ENCODE assay signal across 9 cellular contexts in genomic region chr3:30625541-30626438, GRCh38. TPM values are rescaled to one million over a fixed set of nuclear protein-coding genes. Genes with fewer than 3 reads are reported as not detected.
DNase-seq lines count a peak whose midpoint lies in the region; ATAC-seq, FAIRE-seq and TF ChIP-seq lines count a peak whose summit lies in the region.
"Had no signal": no experiment of that assay in that cellular context is flagged by ENCODE, and none has a peak within 500 bp of the region (broad histone marks: within the 10 kb centered on the region; RNA-seq: fewer than 3 reads in every experiment).

No MANE protein-coding gene starts in this region.

- H3K4me3 Mint-ChIP-seq in activated CD8-positive, alpha-beta T cell treated with anti-CD3 and anti-CD28 coated beads, Interleukin-2, amount 10 ng/mL, durations not matched to agents 7 days and 5 days = no peak overlapping the region

- no peak for ATAC-seq in activated CD8-positive, alpha-beta T cell treated with anti-CD3 and anti-CD28 coated beads, Interleukin-2, amount 10 ng/mL, durations not matched to agents 7 days and 5 days
- ATAC-seq in GM21786 (IDR thresholded peaks at IDR 0.05; ENCODE audit: unreplicated experiment) (no peak), HG02798 (IDR thresholded peaks at IDR 0.05; ENCODE audit: poor library complexity, unreplicated experiment) (no peak)

- no peak for TF ChIP-seq POLR2A in GM12892 (IDR thresholded peaks at IDR 0.05; ENCODE audit: low read depth, low read length)

- peak overlapping the region; percentile 68 for H3K27ac Mint-ChIP-seq in activated CD8-positive, alpha-beta T cell treated with anti-CD3 and anti-CD28 coated beads, Interleukin-2, amount 10 ng/mL, durations not matched to agents 7 days and 5 days

- no peak for TF ChIP-seq CTCF in foreskin fibroblast (IDR thresholded peaks at IDR 0.05; ENCODE audit: low read depth, low read length)

- FAIRE-seq in GM12892 (lab: Jason Lieb, UNC) = no peak

- H3K4me3 ChIP-seq in foreskin fibroblast (ENCODE audit: low read depth in 1 of 2, low read length in 2 of 2) (no peak overlapping the region), skeletal muscle cell (ENCODE audit: low read depth, low read length) (no peak overlapping the region)

- H3K9me3 Mint-ChIP-seq in activated CD8-positive, alpha-beta T cell treated with anti-CD3 and anti-CD28 coated beads, Interleukin-2, amount 10 ng/mL, durations not matched to agents 7 days and 5 days (ENCODE audit: insufficient read depth) = no peaks in the 10 kb centered on the region

- peaks cover 91% of the 10 kb centered on the region for H3K4me1 Mint-ChIP-seq in activated CD8-positive, alpha-beta T cell treated with anti-CD3 and anti-CD28 coated beads, Interleukin-2, amount 10 ng/mL, durations not matched to agents 7 days and 5 days (ENCODE audit: low read depth)

- DNase-seq in GM04503 (ENCODE audit: low read depth) (peak; percentile 68), foreskin fibroblast (peak; percentile 56 to 67), skeletal muscle cell (ENCODE audit: low read depth) (peak; percentile 73), SKM-1 (lab: John Stamatoyannopoulos, UW; ENCODE audit: unreplicated experiment) (no peak), GM12892 (ENCODE audit: insufficient read length) (no peak)
- no peak for DNase-seq in activated CD8-positive, alpha-beta T cell treated with anti-CD3 and anti-CD28 coated beads, Interleukin-2, amount 10 ng/mL, durations not matched to agents 7 days and 5 days
- DNase-seq: activated CD4-positive, CD25-positive, alpha-beta regulatory T cell had no signal

- peaks cover 75% of the 10 kb centered on the region for H3K36me3 Mint-ChIP-seq in activated CD8-positive, alpha-beta T cell treated with anti-CD3 and anti-CD28 coated beads, Interleukin-2, amount 10 ng/mL, durations not matched to agents 7 days and 5 days (ENCODE audit: low read depth)

- CTCF ChIA-PET in activated CD8-positive, alpha-beta T cell treated with anti-CD3 and anti-CD28 coated beads, Interleukin-2, amount 10 ng/mL, durations not matched to agents 7 days and 5 days (lab: Charles Lee) = interaction anchor here (1.0 to 2.4 kb wide), 6 partner anchors 10 to 291 kb away, joined by 3 to 8 read pairs (median 4); partner anchors contain the start of gene TGFBR2

- POLR2A ChIA-PET in activated CD8-positive, alpha-beta T cell treated with anti-CD3 and anti-CD28 coated beads, Interleukin-2, amount 10 ng/mL, durations not matched to agents 7 days and 5 days (lab: Charles Lee) = interaction anchor here (0.6 to 0.8 kb wide), 3 partner anchors 18 to 23 kb away, joined by 3 read pairs; partner anchors contain the start of gene TGFBR2

- H3K27me3 Mint-ChIP-seq in activated CD8-positive, alpha-beta T cell treated with anti-CD3 and anti-CD28 coated beads, Interleukin-2, amount 10 ng/mL, durations not matched to agents 7 days and 5 days (ENCODE audit: low read depth) = no peaks in the 10 kb centered on the region

RNA-seq across cellular contexts. Expression of gene TGFBR2, which starts 19.4 kb away (rescaled TPM):
- total RNA-seq in activated CD8-positive, alpha-beta T cell treated with anti-CD3 and anti-CD28 coated beads, Interleukin-2, amount 10 ng/mL, durations not matched to agents 7 days and 5 days = 10 to 100 TPM; 62.7 to 64.5 TPM
- 0.15 TPM for polyA plus RNA-seq in GM12892 (2012; ENCODE audit: missing spikeins)

Comparison
In these comparisons a context has a peak if more than half of its experiments do, and no peak if none do; other contexts are left out.
1. DNase-seq: peak in GM04503 (single experiment), foreskin fibroblast (2 of 2) and skeletal muscle cell (single experiment); none in activated CD8-positive, alpha-beta T cell treated with anti-CD3 and anti-CD28 coated beads, Interleukin-2, amount 10 ng/mL, durations not matched to agents 7 days and 5 days (single experiment), SKM-1 (single experiment) and GM12892 (single experiment).